Comparison of ENCODE assay signal across 15 cellular contexts in the genomic region with DNA sequence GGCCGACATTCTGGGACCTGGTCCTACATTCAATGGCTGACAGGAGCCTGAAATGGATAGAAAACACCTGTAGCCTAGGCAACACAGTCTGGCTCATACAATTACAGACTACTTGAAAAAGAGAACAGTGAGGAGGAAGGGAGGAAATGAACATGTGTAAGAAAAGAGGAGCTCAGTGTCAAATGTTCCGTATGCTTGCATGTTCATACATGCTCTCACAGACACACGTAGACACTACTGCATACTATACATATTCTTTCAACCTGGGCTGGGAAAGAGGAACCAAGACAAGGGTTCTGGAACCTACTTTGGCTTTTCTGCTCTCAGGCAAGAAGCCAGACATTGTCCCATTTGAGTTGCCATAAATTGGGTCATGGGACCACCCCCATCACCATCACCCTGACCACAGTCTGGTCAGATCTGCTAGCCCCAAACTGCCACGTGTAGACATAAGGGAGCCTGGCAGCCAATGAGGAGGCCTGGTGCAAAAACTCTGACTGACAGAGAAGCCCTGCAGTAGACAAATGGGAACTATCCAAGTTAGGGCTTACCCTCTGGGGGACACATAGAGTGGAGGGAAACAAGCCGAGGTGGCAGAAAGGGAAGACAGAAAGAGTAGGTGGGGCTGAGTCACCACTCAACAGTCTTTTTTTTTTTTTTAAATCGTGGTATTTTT.
A peak's percentile ranks its signal among the peaks of the same experiment; 100 is the strongest.
DNase-seq lines count a peak whose midpoint lies in the region; ATAC-seq and TF ChIP-seq lines count a peak whose summit lies in the region.
"Had no signal": no experiment of that assay in that cellular context is flagged by ENCODE, and none has a peak within 500 bp of the region (broad histone marks: within the 10 kb centered on the region; RNA-seq: fewer than 3 reads in every experiment).

No MANE protein-coding gene starts in this region.

- no peak overlapping the region for H3K4me3 Mint-ChIP-seq in H9
- H3K4me3 Mint-ChIP-seq: central memory CD8-positive, alpha-beta T cell; T-helper 1 cell treated with Interleukin-12 subunit alpha and Interleukin-12 subunit beta and Interleukin-4 antibody, amounts not matched to agents 30 μg/mL and 1 μg/mL, for 36 hours had no signal

- no peak overlapping the region for H2BK15ac ChIP-seq in H9 (ENCODE audit: low read depth, low read length)

- H3K79me1 ChIP-seq in H9 (ENCODE audit: insufficient read depth, low read depth, low read length, poor library complexity, severe bottlenecking), result no peaks in the 10 kb centered on the region

- H2BK12ac ChIP-seq in H9 (ENCODE audit: insufficient read length, low read depth, low read length), result no peak overlapping the region

- no peaks in the 10 kb centered on the region for H3K79me2 ChIP-seq in H9 (ENCODE audit: insufficient read depth, low read length)

- peaks cover 27% of the 10 kb centered on the region for H3K27me3 Mint-ChIP-seq in H9 (ENCODE audit: low read depth)

- no peaks in the 10 kb centered on the region for H3K23me2 ChIP-seq in H9 (ENCODE audit: insufficient read length, low read depth, low read length, poor library complexity, severe bottlenecking)

- POLR2A ChIA-PET in HEK293T (lab: Yijun Ruan, JAX), result no interaction called here

- H3K56ac ChIP-seq in H9 (ENCODE audit: insufficient read length, low read depth, low read length), result no peak overlapping the region

- no peak overlapping the region for H3K14ac ChIP-seq in H9 (ENCODE audit: insufficient read depth, low read length)

- no peak overlapping the region for H2BK5ac ChIP-seq in H9 (ENCODE audit: insufficient read length, low read length)

- H3K4me1 ChIP-seq in H9 (ENCODE audit: insufficient read depth, low read length), result peaks cover 9% of the 10 kb centered on the region; the same call in 1 of the 2 replicates
- H3K4me1 ChIP-seq: A549 had no signal

- H3T11ph ChIP-seq in H9 (ENCODE audit: low read length), result no peak overlapping the region

- no peak overlapping the region for H2BK20ac ChIP-seq in H9 (ENCODE audit: low read depth, low read length, poor library complexity, severe bottlenecking)

- ATAC-seq in GM19397 (IDR thresholded peaks at IDR 0.05; ENCODE audit: unreplicated experiment) (peak; percentile 48), HG03159 (IDR thresholded peaks at IDR 0.05; ENCODE audit: unreplicated experiment) (peak; percentile 63), esophagus mucosa (peak; percentile 45)
- ATAC-seq: A549 had no signal

- H3K23ac ChIP-seq in H9 (ENCODE audit: insufficient read length, low read depth, low read length), result no peak overlapping the region

- no peak overlapping the region for H3K27ac ChIP-seq in H9 (ENCODE audit: insufficient read length, low read depth, low read length)
- H3K27ac ChIP-seq: A549 had no signal

- H3K27ac Mint-ChIP-seq in H9, result no peak overlapping the region
- H3K27ac Mint-ChIP-seq: T-helper 1 cell treated with Interleukin-12 subunit alpha and Interleukin-12 subunit beta and Interleukin-4 antibody, amounts not matched to agents 30 μg/mL and 1 μg/mL, for 36 hours had no signal

- no peak overlapping the region for H2BK120ac ChIP-seq in H9 (ENCODE audit: low read depth, low read length, poor library complexity, severe bottlenecking)

- no peaks in the 10 kb centered on the region for H3K27me3 ChIP-seq in H9 (ENCODE audit: insufficient read depth, low read length)

- CTCF ChIA-PET in HEK293T (lab: Yijun Ruan, JAX), result no interaction called here

- WGBS in H9 (ENCODE audit: extremely low coverage, insufficient read length, low lambda C conversion rate), result no CpG with 5 or more reads among the region's 6 CpGs

- no peak overlapping the region for H3K18ac ChIP-seq in H9 (ENCODE audit: insufficient read length, low read depth, low read length)

- H4K5ac ChIP-seq in H9 (ENCODE audit: insufficient read length, low read depth, low read length), result no peak overlapping the region

- no peak overlapping the region for H2AK5ac ChIP-seq in H9 (ENCODE audit: insufficient read length, low read length)

- DNase-seq in NCI-H2196 (lab: John Stamatoyannopoulos, UW; ENCODE audit: unreplicated experiment) (peak; percentile 17), NCI-H2196 treated with DMSO at 0.1 percent for 48 hours (lab: John Stamatoyannopoulos, UW; ENCODE audit: unreplicated experiment) (no peak), SKM-1 treated with dmso at 0.1 percent for 144 hours (lab: John Stamatoyannopoulos, UW; ENCODE audit: unreplicated experiment) (no peak), H9 (no peak), HEK293T (ENCODE audit: extremely low spot score) (no peak)
- DNase-seq: activated effector memory CD4-positive, alpha-beta T cell treated with Interleukin-2 at 50 U/mL for 16 hours; DMS 273 treated with DMSO at 0.1 percent for 48 hours; NK-92 treated with Interleukin-12 subunit alpha and Interleukin-12 subunit beta, amount 100 ng/mL, for 24 hours; substantia nigra had no signal

- peaks cover 6 to 15% of the 10 kb centered on the region in 2 experiments for H3K9me3 Mint-ChIP-seq in H9

- H3K9ac ChIP-seq in H9 (ENCODE audit: extremely low read depth, insufficient read length, low read length), result no peak overlapping the region

- H2AFZ ChIP-seq in H9 (ENCODE audit: low read length), result no peak overlapping the region

- no peak overlapping the region for H4K8ac ChIP-seq in H9 (replicated peaks; ENCODE audit: insufficient read length, low read depth, low read length)

- no peak overlapping the region for H3K4me2 ChIP-seq in H9 (ENCODE audit: insufficient read depth, insufficient read length, low read length)
- H3K4me2 ChIP-seq: A549 had no signal

- no peak for TF ChIP-seq CTCF in H9 (conservative IDR thresholded peaks at IDR 0.05)

- no peaks in the 10 kb centered on the region for H3K9me3 ChIP-seq in H9 (ENCODE audit: control insufficient read depth, low read depth, low read length)
- H3K9me3 ChIP-seq: A549 had no signal

- H3K36me3 Mint-ChIP-seq in H9 (ENCODE audit: insufficient read depth in 1 of 3, low read depth in 3 of 3), result peaks cover 0 to 4% (median 3%) of the 10 kb centered on the region in 3 experiments; a peak in 2 of 7 replicates

- H3K4ac ChIP-seq in H9 (ENCODE audit: low read depth, low read length), result no peak overlapping the region

- no peak overlapping the region for H4K91ac ChIP-seq in H9 (ENCODE audit: insufficient read length, low read depth, low read length)

- no peaks in the 10 kb centered on the region for H4K20me1 ChIP-seq in H9 (ENCODE audit: control insufficient read depth, insufficient read depth, insufficient read length)

- H3K4me1 Mint-ChIP-seq in H9, result peaks cover 16 to 28% of the 10 kb centered on the region in 2 experiments

TF ChIP-seq in HEK293T, 16 proteins besides CTCF, POLR2A, EP300 and RAD21:
- TF ChIP-seq FOXK2 (IDR thresholded peaks at IDR 0.05), result no peak
- TF ChIP-seq SP1 (IDR thresholded peaks at IDR 0.05), result no peak
- TF ChIP-seq ARNT (IDR thresholded peaks at IDR 0.05), result no peak
- no peak for TF ChIP-seq CTBP1 (IDR thresholded peaks at IDR 0.05; ENCODE audit: borderline replicate concordance)
- TF ChIP-seq HDGF (IDR thresholded peaks at IDR 0.05; ENCODE audit: borderline replicate concordance), result no peak
- TF ChIP-seq, protein P1, sequence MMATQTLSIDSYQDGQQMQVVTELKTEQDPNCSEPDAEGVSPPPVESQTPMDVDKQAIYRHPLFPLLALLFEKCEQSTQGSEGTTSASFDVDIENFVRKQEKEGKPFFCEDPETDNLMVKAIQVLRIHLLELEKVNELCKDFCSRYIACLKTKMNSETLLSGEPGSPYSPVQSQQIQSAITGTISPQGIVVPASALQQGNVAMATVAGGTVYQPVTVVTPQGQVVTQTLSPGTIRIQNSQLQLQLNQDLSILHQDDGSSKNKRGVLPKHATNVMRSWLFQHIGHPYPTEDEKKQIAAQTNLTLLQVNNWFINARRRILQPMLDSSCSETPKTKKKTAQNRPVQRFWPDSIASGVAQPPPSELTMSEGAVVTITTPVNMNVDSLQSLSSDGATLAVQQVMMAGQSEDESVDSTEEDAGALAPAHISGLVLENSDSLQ (IDR thresholded peaks at IDR 0.05), result no peak
- no peak for TF ChIP-seq FOXM1 (IDR thresholded peaks at IDR 0.05; ENCODE audit: borderline replicate concordance)
- TF ChIP-seq ELF4 (IDR thresholded peaks at IDR 0.05), result no peak
- TF ChIP-seq ZNF384 (IDR thresholded peaks at IDR 0.05), result no peak
- TF ChIP-seq SUZ12 (IDR thresholded peaks at IDR 0.05), result no peak
- TF ChIP-seq L3MBTL2 (conservative IDR thresholded peaks at IDR 0.05), result no peak
- TF ChIP-seq TARDBP (IDR thresholded peaks at IDR 0.05), result no peak
- TF ChIP-seq NFRKB (IDR thresholded peaks at IDR 0.05), result no peak
- no peak for TF ChIP-seq FOXA1 (IDR thresholded peaks at IDR 0.05)
- no peak for TF ChIP-seq LEF1 (IDR thresholded peaks at IDR 0.05; ENCODE audit: borderline replicate concordance)
- no peak for TF ChIP-seq BHLHE40 (IDR thresholded peaks at IDR 0.05; ENCODE audit: borderline replicate concordance)
